In genomic region chr3:194404365-194405140, GRCh38 we compare ENCODE assay signal across 8 cellular contexts. TPM values are rescaled to one million over a fixed set of nuclear protein-coding genes. Genes with fewer than 3 reads are reported as not detected.
DNase-seq lines count a peak whose midpoint lies in the region; ATAC-seq and TF ChIP-seq lines count a peak whose summit lies in the region.

No MANE protein-coding gene starts in this region.

- peak; percentile 58 for TF ChIP-seq CTCF in LNCaP clone FGC (IDR thresholded peaks at IDR 0.05; ENCODE audit: control insufficient read depth, extremely low read depth, insufficient read depth)

- H3K4me3 ChIP-seq in LNCaP clone FGC (ENCODE audit: low read depth, low read length): no peak overlapping the region

- DNase-seq in activated CD4-positive, alpha-beta T cell treated with anti-CD3 and anti-CD28 coated beads for 4 hours: peak; percentile 28 to 53
- DNase-seq in activated CD4-positive, alpha-beta T cell treated with anti-CD3 and anti-CD28 coated beads for 1 hour: no peak
- DNase-seq in LNCaP clone FGC (ENCODE audit: low read depth) (peak; percentile 26), RKO (ENCODE audit: low spot score) (peak; percentile 71), dermis microvascular lymphatic vessel endothelial cell (ENCODE audit: low read depth in 2 of 2) (peak; percentile 67 to 72), occipital lobe (lab: John Stamatoyannopoulos, UW) (no peak), SHP77 (lab: John Stamatoyannopoulos, UW) (no peak)
- peak in 8 of 10 donors; percentile 19 to 70 (median 59) for DNase-seq in naive thymus-derived CD8-positive, alpha-beta T cell

- H3K27ac Mint-ChIP-seq in naive thymus-derived CD8-positive, alpha-beta T cell: no peak overlapping the region

- H3K9me3 Mint-ChIP-seq in naive thymus-derived CD8-positive, alpha-beta T cell: no peaks in the 10 kb centered on the region

- H3K27me3 Mint-ChIP-seq in naive thymus-derived CD8-positive, alpha-beta T cell: no peaks in the 10 kb centered on the region

- H3K36me3 Mint-ChIP-seq in naive thymus-derived CD8-positive, alpha-beta T cell: peaks cover 0 to 20% (median 0%) of the 10 kb centered on the region in 3 donors

- POLR2A ChIA-PET in naive thymus-derived CD8-positive, alpha-beta T cell (lab: Charles Lee): interaction anchor here (0.6 to 3.3 kb wide), 2 partner anchors 70 to 300 kb away, joined by 3 to 10 read pairs; no protein-coding TSS in a partner anchor

- H3K4me3 Mint-ChIP-seq in naive thymus-derived CD8-positive, alpha-beta T cell: peak overlapping the region in 2 of 10 donors; percentile 21 to 33

- peaks cover 3 to 10% (median 9%) of the 10 kb centered on the region in 4 donors for H3K4me1 Mint-ChIP-seq in naive thymus-derived CD8-positive, alpha-beta T cell

- peak; percentile 74 to 75 for ATAC-seq in naive thymus-derived CD8-positive, alpha-beta T cell

RNA-seq across cellular contexts. Expression of gene GP5, which starts 5.5 kb away (rescaled TPM):
- total RNA-seq in dermis microvascular lymphatic vessel endothelial cell (0.13 TPM in 2 replicates), occipital lobe (not detected)
- 10 to 100 TPM; 12.2 to 12.8 TPM for total RNA-seq in naive thymus-derived CD8-positive, alpha-beta T cell
- polyA plus RNA-seq in naive thymus-derived CD8-positive, alpha-beta T cell: 1 to 10 TPM; 4.2 to 9.5 (median 5.5) TPM

RNA-seq across cellular contexts. Expression of gene LRRC15, which starts 35.0 kb away (rescaled TPM):
- total RNA-seq in dermis microvascular lymphatic vessel endothelial cell: 0.38 and 0.51 TPM in 2 replicates
- total RNA-seq in naive thymus-derived CD8-positive, alpha-beta T cell: not detected
- polyA plus RNA-seq in naive thymus-derived CD8-positive, alpha-beta T cell: not detected
- total RNA-seq in occipital lobe: not detected

RNA-seq across cellular contexts. Expression of gene CPN2, which starts 53.4 kb away (rescaled TPM):
- total RNA-seq in dermis microvascular lymphatic vessel endothelial cell: not detected in 2 replicates
- not detected for total RNA-seq in naive thymus-derived CD8-positive, alpha-beta T cell
- polyA plus RNA-seq in naive thymus-derived CD8-positive, alpha-beta T cell: not detected
- total RNA-seq in occipital lobe: not detected

Comparison
In these comparisons a context has a peak if more than half of its experiments do, and no peak if none do; other contexts are left out.
1. DNase-seq: peak in activated CD4-positive, alpha-beta T cell treated with anti-CD3 and anti-CD28 coated beads for 4 hours (2 of 2), LNCaP clone FGC (single experiment), RKO (single experiment), dermis microvascular lymphatic vessel endothelial cell (2 of 2) and naive thymus-derived CD8-positive, alpha-beta T cell (8 of 10); none in activated CD4-positive, alpha-beta T cell treated with anti-CD3 and anti-CD28 coated beads for 1 hour (single experiment), occipital lobe (single experiment) and SHP77 (0 of 2).
2. RNA of gene GP5, which starts 5.5 kb away (total RNA-seq): 12.2 to 12.8 TPM in naive thymus-derived CD8-positive, alpha-beta T cell; 0.13 TPM in dermis microvascular lymphatic vessel endothelial cell and not detected in occipital lobe (single experiment); every median in the first group is over 10 times any median in the second.